Comparison of ENCODE assay signal across 8 cellular contexts in genomic region chr7:5596046-5596895, GRCh38. TPM values are rescaled to one million over a fixed set of nuclear protein-coding genes. Genes with fewer than 3 reads are reported as not detected.
A peak's percentile ranks its signal among the peaks of the same experiment; 100 is the strongest.
DNase-seq lines count a peak whose midpoint lies in the region; ATAC-seq and TF ChIP-seq lines count a peak whose summit lies in the region.

No MANE protein-coding gene starts in this region.

- peak overlapping the region; percentile 67; the same call in 1 of the 2 replicates for H2BK20ac ChIP-seq in IMR-90 (ENCODE audit: low read depth, low read length)

- H4K91ac ChIP-seq in IMR-90 (ENCODE audit: insufficient read depth, low read depth, low read length) = peak overlapping the region; percentile 96

- intact Hi-C loops in IMR-90 (cut with micrococcal nuclease) = no loop called here
- intact Hi-C loops in right lobe of liver (cut with DNase I) = no loop called here

- peak overlapping the region; percentile 94 for H3K27ac ChIP-seq in IMR-90 (ENCODE audit: insufficient read depth, low read length)
- peak overlapping the region; percentile 65 for H3K27ac ChIP-seq in cingulate gyrus (ENCODE audit: low read depth, low read length)
- H3K27ac ChIP-seq in right lobe of liver = no peak overlapping the region

- peak; percentile 11; the same call in 1 of the 2 replicates for TF ChIP-seq POLR2A in IMR-90 (IDR thresholded peaks at IDR 0.05; ENCODE audit: low read depth, low read length)
- TF ChIP-seq POLR2A in right lobe of liver (IDR thresholded peaks at IDR 0.05) = no peak

- DNase-seq in COR-L47 (lab: John Stamatoyannopoulos, UW) = peak; percentile 67
- peak; percentile 95 for DNase-seq in IMR-90
- DNase-seq in activated CD4-positive, alpha-beta T cell treated with anti-CD3 and anti-CD28 coated beads for 1 hour = peak; percentile 44
- peak in 1 of 3 donors; percentile 68 for DNase-seq in right lobe of liver
- peak; percentile 48 to 76 (median 75) for DNase-seq in stimulated activated CD4-positive, alpha-beta T cell treated with anti-CD3 and anti-CD28 coated beads, TNF-alpha, amount 100 ng/mL, for 48 hours (ENCODE audit: low read depth in 3 of 3)
- DNase-seq in iPS-NIHi7 (ENCODE audit: extremely low spot score) = no peak
- no peak for DNase-seq in pons (ENCODE audit: low spot score)

- no TSS peak for BruUV-seq in IMR-90 (replicated peaks; lab: Mats Ljungman, UMichigan)

- H3K9me3 ChIP-seq in IMR-90 (ENCODE audit: control insufficient read depth, insufficient read depth, low read length) (no peaks in the 10 kb centered on the region), right lobe of liver (no peaks in the 10 kb centered on the region)

- peak overlapping the region; percentile 100 for H3K14ac ChIP-seq in IMR-90 (replicated peaks; ENCODE audit: low read depth, low read length)

- H4K20me1 ChIP-seq in IMR-90 (ENCODE audit: insufficient read depth, low read length) = peaks cover 78% of the 10 kb centered on the region

- peak overlapping the region; percentile 84 for H4K5ac ChIP-seq in IMR-90 (ENCODE audit: low read depth, low read length)

- peak overlapping the region; percentile 88 for H3K18ac ChIP-seq in IMR-90 (ENCODE audit: low read depth, low read length)

- H3K27me3 ChIP-seq in IMR-90 (ENCODE audit: control insufficient read depth, insufficient read depth, low read length) (no peaks in the 10 kb centered on the region), right lobe of liver (peaks cover 0 to 17% of the 10 kb centered on the region in 2 donors)

- peak overlapping the region; percentile 97 for H3K9ac ChIP-seq in IMR-90 (ENCODE audit: low read depth, low read length)

- H2AFZ ChIP-seq in IMR-90 (replicated peaks; ENCODE audit: low read length, poor library complexity) = peak overlapping the region; percentile 81

- H3K4ac ChIP-seq in IMR-90 (ENCODE audit: low read depth, low read length) = peak overlapping the region; percentile 98

- H2AK5ac ChIP-seq in IMR-90 (ENCODE audit: low read depth, low read length) = peak overlapping the region; percentile 93

- CTCF ChIA-PET in IMR-90 (lab: Yijun Ruan, JAX) = interaction anchor here (0.6 to 1.5 kb wide), 3 partner anchors 13 to 102 kb away, joined by 3 to 4 read pairs (median 3); no protein-coding TSS in a partner anchor

- H3K4me3 ChIP-seq in IMR-90 (ENCODE audit: insufficient read depth, low read depth, low read length) (peak overlapping the region; percentile 84), right lobe of liver (peak overlapping the region in 2 of 3 donors; percentile 45 to 52)

- in situ Hi-C loops in IMR-90 (cut with MboI; ENCODE audit: low sequenced_read_pairs) = no loop called here

- H3K23ac ChIP-seq in IMR-90 (ENCODE audit: low read depth, low read length) = peak overlapping the region; percentile 100

- WGBS in IMR-90 (ENCODE audit: extremely low coverage in 2 of 2, insufficient read length in 1 of 2), 2 experiments = 16% methylated on average over 9 of the region's 24 CpGs; no CpG with 5 or more reads in 1 of the 2 experiments
- WGBS in right lobe of liver (ENCODE audit: insufficient coverage, low coverage, low lambda C conversion rate, missing lambda C conversion rate) = 18% methylated on average over 10 of the region's 24 CpGs

- H2BK120ac ChIP-seq in IMR-90 (ENCODE audit: low read depth, low read length) = peak overlapping the region; percentile 93

- peaks cover 0 to 53% of the 10 kb centered on the region in 2 experiments; a peak in 2 of 4 replicates for H3K79me1 ChIP-seq in IMR-90 (ENCODE audit: low read depth in 1 of 2, low read length in 2 of 2)

- peaks cover 18% of the 10 kb centered on the region; the same call in 1 of the 2 replicates for H3K36me3 ChIP-seq in IMR-90 (ENCODE audit: control insufficient read depth, insufficient read depth, low read length)
- H3K36me3 ChIP-seq in right lobe of liver = no peaks in the 10 kb centered on the region

- H4K8ac ChIP-seq in IMR-90 (ENCODE audit: low read depth in 2 of 2, low read length in 2 of 2) = peak overlapping the region; percentile 80 to 94

- no peak for TF ChIP-seq RAD21 in IMR-90 (IDR thresholded peaks at IDR 0.05; ENCODE audit: low read length)

- ATAC-seq in IMR-90 (ENCODE audit: low read depth) = peak; percentile 54
- ATAC-seq in right lobe of liver = peak; percentile 36 to 52 (median 43)

- dilution Hi-C loops in IMR-90 (cut with HindIII; ENCODE audit: low sequenced_read_pairs, unreplicated experiment) = no loop called here

- TF ChIP-seq CTCF in IMR-90 (conservative IDR thresholded peaks at IDR 0.05; ENCODE audit: low read depth, low read length) (no peak), right lobe of liver (IDR thresholded peaks at IDR 0.05) (no peak)

- H3K4me2 ChIP-seq in IMR-90 (ENCODE audit: low read depth, low read length) = peak overlapping the region; percentile 97

- H3K4me1 ChIP-seq in IMR-90 (ENCODE audit: control insufficient read depth, insufficient read depth, low read length) = peaks cover 31% of the 10 kb centered on the region
- peaks cover 0 to 10% (median 0%) of the 10 kb centered on the region in 4 donors for H3K4me1 ChIP-seq in right lobe of liver

- H3K9me1 ChIP-seq in IMR-90 (ENCODE audit: insufficient read depth, low read length) = peaks cover 19% of the 10 kb centered on the region

- H2BK15ac ChIP-seq in IMR-90 (ENCODE audit: low read depth, low read length) = peak overlapping the region; percentile 35; the same call in 2 of the 3 replicates

- H2BK5ac ChIP-seq in IMR-90 (ENCODE audit: low read depth, low read length, poor library complexity, severe bottlenecking) = peak overlapping the region; percentile 97

- POLR2A ChIA-PET in IMR-90 (lab: Charles Lee; ENCODE audit: unreplicated experiment) = interaction anchor here (0.6 to 1.7 kb wide), 7 partner anchors 8 to 1983 kb away, joined by 3 to 13 read pairs (median 5); no protein-coding TSS in a partner anchor

- peak overlapping the region; percentile 97 for H3K56ac ChIP-seq in IMR-90 (ENCODE audit: extremely low read depth, insufficient read depth, low read length)

- H2AK9ac ChIP-seq in IMR-90 (replicated peaks; ENCODE audit: low read depth, low read length, poor library complexity) = peak overlapping the region; percentile 100

TF ChIP-seq in IMR-90, 13 proteins besides CTCF, POLR2A, EP300 and RAD21:
- TF ChIP-seq MAZ (IDR thresholded peaks at IDR 0.05; ENCODE audit: borderline replicate concordance, low read depth, low read length) (peak; percentile 78; the same call in 1 of the 2 replicates), USF2 (IDR thresholded peaks at IDR 0.05; ENCODE audit: low read depth, low read length) (no peak), CHD1 (IDR thresholded peaks at IDR 0.05; ENCODE audit: low read depth, low read length) (no peak; the same call in 1 of the 2 replicates), RCOR1 (IDR thresholded peaks at IDR 0.05; ENCODE audit: insufficient replicate concordance, low read length) (peak; percentile 48), BHLHE40 (IDR thresholded peaks at IDR 0.05; ENCODE audit: low read depth, low read length) (peak; percentile 93), MXI1 (IDR thresholded peaks at IDR 0.05; ENCODE audit: borderline replicate concordance, low read depth, low read length) (peak; percentile 96; the same call in 1 of the 2 replicates), NFE2L2 (IDR thresholded peaks at IDR 0.05; ENCODE audit: low read depth, low read length) (no peak), FOS (IDR thresholded peaks at IDR 0.05; ENCODE audit: low read depth, low read length) (peak; percentile 57)

RNA-seq across cellular contexts. Expression of gene FSCN1, which starts 3.7 kb away (rescaled TPM):
- total RNA-seq in IMR-90 (2012; rRNA removed) = 118 and 137 TPM in 2 replicates
- polyA plus RNA-seq in IMR-90 (2012; rRNA removed) = 277 and 353 TPM in 2 replicates
- polyA plus RNA-seq in IMR-90 (2012; cell fraction: cytosol; rRNA removed) = 217 and 436 TPM in 2 replicates
- polyA plus RNA-seq in IMR-90 (2012; cell fraction: nucleus; rRNA removed; ENCODE audit: low replicate concordance) = 131 and 368 TPM in 2 replicates
- total RNA-seq in right lobe of liver = 10 to 100 TPM in 5 of 6 experiments, 1 to 10 TPM in 1; 9.1 to 26.2 (median 11.9) TPM

Comparison
In these comparisons a context has a peak if more than half of its experiments do, and no peak if none do; other contexts are left out.
1. DNase-seq: peak in COR-L47 (single experiment), IMR-90 (single experiment), activated CD4-positive, alpha-beta T cell treated with anti-CD3 and anti-CD28 coated beads for 1 hour (single experiment) and stimulated activated CD4-positive, alpha-beta T cell treated with anti-CD3 and anti-CD28 coated beads, TNF-alpha, amount 100 ng/mL, for 48 hours (3 of 3); none in iPS-NIHi7 (single experiment) and pons (single experiment).
2. H3K27ac ChIP-seq: peak in IMR-90 (single experiment) and cingulate gyrus (single experiment); none in right lobe of liver (0 of 3).